3 cellular contexts compared by ENCODE assay signal in the genomic region with DNA sequence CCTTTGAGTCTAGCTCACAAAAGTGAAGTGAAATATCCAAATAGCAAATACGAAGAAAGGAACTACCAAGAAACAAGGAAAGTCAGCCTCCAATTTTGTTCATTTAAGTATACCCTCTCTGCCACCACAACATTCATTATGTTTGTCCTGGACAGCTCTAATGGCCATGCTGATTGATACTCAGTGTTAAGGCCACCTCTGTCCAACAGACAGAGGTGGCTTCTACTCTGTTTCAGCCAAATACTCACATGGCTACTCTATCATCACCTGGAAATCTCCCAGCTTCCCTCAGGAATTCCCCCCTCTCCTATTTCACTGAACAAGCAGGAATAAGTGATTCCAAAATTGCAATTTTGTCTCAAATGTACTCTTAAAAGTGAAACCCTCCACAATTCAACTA.
A peak's percentile ranks its signal among the peaks of the same experiment; 100 is the strongest.
TF ChIP-seq lines count a peak whose summit lies in the region.

No MANE protein-coding gene starts in this region.

TF ChIP-seq in SK-N-SH treated with all-trans-retinoic acid at 6 μM for 48 hours, 23 proteins besides CTCF, POLR2A, EP300 and RAD21 (continued from another document):
- no peak for TF ChIP-seq CSDC2 (CRISPR knock-in tag; IDR thresholded peaks at IDR 0.05)

TF ChIP-seq in SK-N-SH, 30 proteins besides CTCF, POLR2A, EP300 and RAD21 (continued from another document):
- TF ChIP-seq JUND (IDR thresholded peaks at IDR 0.05) (no peak), FOXJ3 (CRISPR knock-in tag; IDR thresholded peaks at IDR 0.05) (no peak), GABPA (IDR thresholded peaks at IDR 0.05; ENCODE audit: low read depth) (no peak), FOXM1 (IDR thresholded peaks at IDR 0.05; ENCODE audit: low read depth) (no peak), NRF1 (IDR thresholded peaks at IDR 0.05; ENCODE audit: low read depth, low read length) (no peak), RFX5 (IDR thresholded peaks at IDR 0.05; ENCODE audit: low read length) (no peak), MEF2A (IDR thresholded peaks at IDR 0.05; ENCODE audit: borderline replicate concordance, low read depth) (no peak)
- TF ChIP-seq, protein P1, sequence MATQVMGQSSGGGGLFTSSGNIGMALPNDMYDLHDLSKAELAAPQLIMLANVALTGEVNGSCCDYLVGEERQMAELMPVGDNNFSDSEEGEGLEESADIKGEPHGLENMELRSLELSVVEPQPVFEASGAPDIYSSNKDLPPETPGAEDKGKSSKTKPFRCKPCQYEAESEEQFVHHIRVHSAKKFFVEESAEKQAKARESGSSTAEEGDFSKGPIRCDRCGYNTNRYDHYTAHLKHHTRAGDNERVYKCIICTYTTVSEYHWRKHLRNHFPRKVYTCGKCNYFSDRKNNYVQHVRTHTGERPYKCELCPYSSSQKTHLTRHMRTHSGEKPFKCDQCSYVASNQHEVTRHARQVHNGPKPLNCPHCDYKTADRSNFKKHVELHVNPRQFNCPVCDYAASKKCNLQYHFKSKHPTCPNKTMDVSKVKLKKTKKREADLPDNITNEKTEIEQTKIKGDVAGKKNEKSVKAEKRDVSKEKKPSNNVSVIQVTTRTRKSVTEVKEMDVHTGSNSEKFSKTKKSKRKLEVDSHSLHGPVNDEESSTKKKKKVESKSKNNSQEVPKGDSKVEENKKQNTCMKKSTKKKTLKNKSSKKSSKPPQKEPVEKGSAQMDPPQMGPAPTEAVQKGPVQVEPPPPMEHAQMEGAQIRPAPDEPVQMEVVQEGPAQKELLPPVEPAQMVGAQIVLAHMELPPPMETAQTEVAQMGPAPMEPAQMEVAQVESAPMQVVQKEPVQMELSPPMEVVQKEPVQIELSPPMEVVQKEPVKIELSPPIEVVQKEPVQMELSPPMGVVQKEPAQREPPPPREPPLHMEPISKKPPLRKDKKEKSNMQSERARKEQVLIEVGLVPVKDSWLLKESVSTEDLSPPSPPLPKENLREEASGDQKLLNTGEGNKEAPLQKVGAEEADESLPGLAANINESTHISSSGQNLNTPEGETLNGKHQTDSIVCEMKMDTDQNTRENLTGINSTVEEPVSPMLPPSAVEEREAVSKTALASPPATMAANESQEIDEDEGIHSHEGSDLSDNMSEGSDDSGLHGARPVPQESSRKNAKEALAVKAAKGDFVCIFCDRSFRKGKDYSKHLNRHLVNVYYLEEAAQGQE (IDR thresholded peaks at IDR 0.05; ENCODE audit: low read depth, low read length), result no peak; the same call in 1 of the 2 replicates
- TF ChIP-seq, protein P2, sequence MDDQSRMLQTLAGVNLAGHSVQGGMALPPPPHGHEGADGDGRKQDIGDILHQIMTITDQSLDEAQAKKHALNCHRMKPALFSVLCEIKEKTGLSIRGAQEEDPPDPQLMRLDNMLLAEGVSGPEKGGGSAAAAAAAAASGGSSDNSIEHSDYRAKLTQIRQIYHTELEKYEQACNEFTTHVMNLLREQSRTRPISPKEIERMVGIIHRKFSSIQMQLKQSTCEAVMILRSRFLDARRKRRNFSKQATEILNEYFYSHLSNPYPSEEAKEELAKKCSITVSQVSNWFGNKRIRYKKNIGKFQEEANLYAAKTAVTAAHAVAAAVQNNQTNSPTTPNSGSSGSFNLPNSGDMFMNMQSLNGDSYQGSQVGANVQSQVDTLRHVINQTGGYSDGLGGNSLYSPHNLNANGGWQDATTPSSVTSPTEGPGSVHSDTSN (IDR thresholded peaks at IDR 0.05), result no peak
- TF ChIP-seq, protein P3, sequence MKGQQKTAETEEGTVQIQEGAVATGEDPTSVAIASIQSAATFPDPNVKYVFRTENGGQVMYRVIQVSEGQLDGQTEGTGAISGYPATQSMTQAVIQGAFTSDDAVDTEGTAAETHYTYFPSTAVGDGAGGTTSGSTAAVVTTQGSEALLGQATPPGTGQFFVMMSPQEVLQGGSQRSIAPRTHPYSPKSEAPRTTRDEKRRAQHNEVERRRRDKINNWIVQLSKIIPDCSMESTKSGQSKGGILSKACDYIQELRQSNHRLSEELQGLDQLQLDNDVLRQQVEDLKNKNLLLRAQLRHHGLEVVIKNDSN (IDR thresholded peaks at IDR 0.05; ENCODE audit: borderline replicate concordance, low read depth), result no peak
- TF ChIP-seq, protein P4, sequence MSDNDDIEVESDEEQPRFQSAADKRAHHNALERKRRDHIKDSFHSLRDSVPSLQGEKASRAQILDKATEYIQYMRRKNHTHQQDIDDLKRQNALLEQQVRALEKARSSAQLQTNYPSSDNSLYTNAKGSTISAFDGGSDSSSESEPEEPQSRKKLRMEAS (IDR thresholded peaks at IDR 0.05; ENCODE audit: low read depth), result no peak

TF ChIP-seq in HEK293, 187 proteins besides CTCF, POLR2A, EP300 and RAD21 (continued from another document):
- no peak for TF ChIP-seq ZSCAN16 (tag by site-specific recombination; IDR thresholded peaks at IDR 0.05)
- no peak for TF ChIP-seq ZNF138 (tag by site-specific recombination; IDR thresholded peaks at IDR 0.05; ENCODE audit: borderline replicate concordance)
- no peak for TF ChIP-seq ZNF274 (IDR thresholded peaks at IDR 0.05; ENCODE audit: low read length)
- no peak for TF ChIP-seq ZNF274 (tag by site-specific recombination; IDR thresholded peaks at IDR 0.05; ENCODE audit: borderline replicate concordance)
- TF ChIP-seq, protein P1 (tag by site-specific recombination; IDR thresholded peaks at IDR 0.05), result peak; percentile 75
- TF ChIP-seq, protein P5, sequence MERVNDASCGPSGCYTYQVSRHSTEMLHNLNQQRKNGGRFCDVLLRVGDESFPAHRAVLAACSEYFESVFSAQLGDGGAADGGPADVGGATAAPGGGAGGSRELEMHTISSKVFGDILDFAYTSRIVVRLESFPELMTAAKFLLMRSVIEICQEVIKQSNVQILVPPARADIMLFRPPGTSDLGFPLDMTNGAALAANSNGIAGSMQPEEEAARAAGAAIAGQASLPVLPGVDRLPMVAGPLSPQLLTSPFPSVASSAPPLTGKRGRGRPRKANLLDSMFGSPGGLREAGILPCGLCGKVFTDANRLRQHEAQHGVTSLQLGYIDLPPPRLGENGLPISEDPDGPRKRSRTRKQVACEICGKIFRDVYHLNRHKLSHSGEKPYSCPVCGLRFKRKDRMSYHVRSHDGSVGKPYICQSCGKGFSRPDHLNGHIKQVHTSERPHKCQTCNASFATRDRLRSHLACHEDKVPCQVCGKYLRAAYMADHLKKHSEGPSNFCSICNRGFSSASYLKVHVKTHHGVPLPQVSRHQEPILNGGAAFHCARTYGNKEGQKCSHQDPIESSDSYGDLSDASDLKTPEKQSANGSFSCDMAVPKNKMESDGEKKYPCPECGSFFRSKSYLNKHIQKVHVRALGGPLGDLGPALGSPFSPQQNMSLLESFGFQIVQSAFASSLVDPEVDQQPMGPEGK (tag by site-specific recombination; IDR thresholded peaks at IDR 0.05), result no peak
- no peak for TF ChIP-seq ZNF610 (tag by site-specific recombination; IDR thresholded peaks at IDR 0.05; ENCODE audit: borderline replicate concordance)
